13 cellular contexts compared by ENCODE assay signal in genomic region chr18:14797969-14798764, GRCh38. TPM values are rescaled to one million over a fixed set of nuclear protein-coding genes. Genes with fewer than 3 reads are reported as not detected.
DNase-seq lines count a peak whose midpoint lies in the region; ATAC-seq, FAIRE-seq and TF ChIP-seq lines count a peak whose summit lies in the region.
"Not testable (repeated sequence)": the region's sequence is repeated elsewhere in the genome, so short reads cannot be mapped to it uniquely, and the experiment has no call there.
"Had no signal": no experiment of that assay in that cellular context is flagged by ENCODE, and none has a peak within 500 bp of the region (broad histone marks: within the 10 kb centered on the region; RNA-seq: fewer than 3 reads in every experiment).

No MANE protein-coding gene starts in this region.

- H3K4me1 ChIP-seq in PC-9 (replicated peaks; ENCODE audit: insufficient read depth); foreskin keratinocyte; parathyroid adenoma: not testable (repeated sequence)

- not testable (repeated sequence) for H3K27me3 ChIP-seq in PC-9 (ENCODE audit: insufficient read depth, low read depth); foreskin keratinocyte; parathyroid adenoma (ENCODE audit: control insufficient read depth, insufficient read depth, low read length)

- H3K4me3 ChIP-seq in PC-9 = not testable (repeated sequence)
- peak overlapping the region; percentile 11 for H3K4me3 ChIP-seq in parathyroid adenoma (ENCODE audit: low read depth, low read length)

- H3K36me3 ChIP-seq in PC-9 (ENCODE audit: low read depth); parathyroid adenoma (ENCODE audit: control insufficient read depth, insufficient read depth, low read length): not testable (repeated sequence)

- peak; percentile 96 for ATAC-seq in foreskin keratinocyte

- DNase-seq in Calu3 (peak; percentile 15), HT-29 (ENCODE audit: low spot score) (peak; percentile 88), NCI-H526 (lab: John Stamatoyannopoulos, UW) (peak; percentile 10 to 18), NCI-H748 treated with DMSO at 0.1 percent for 48 hours (lab: John Stamatoyannopoulos, UW) (peak; percentile 81), PC-9 (peak; percentile 2 to 35)
- DNase-seq in foreskin keratinocyte; urothelium cell line (ENCODE audit: low spot score): not testable (repeated sequence)

- H3K4me3 Mint-ChIP-seq in Calu3 (ENCODE audit: low read depth, unreplicated experiment) = not testable (repeated sequence)

- intact Hi-C loops in Calu3 (cut with micrococcal nuclease; ENCODE audit: unreplicated experiment); PC-9 (cut with micrococcal nuclease; ENCODE audit: unreplicated experiment): not testable (repeated sequence)

- not testable (repeated sequence) for TF ChIP-seq CTCF in Calu3 (IDR thresholded peaks at IDR 0.05; ENCODE audit: unreplicated experiment); PC-9 (conservative IDR thresholded peaks at IDR 0.05); foreskin keratinocyte (conservative IDR thresholded peaks at IDR 0.05); parathyroid adenoma (IDR thresholded peaks at IDR 0.05)

- not testable (repeated sequence) for H3F3A ChIP-seq in PC-9 (ENCODE audit: insufficient read depth, low read depth)

- not testable (repeated sequence) for H2AFZ ChIP-seq in PC-9, parathyroid adenoma

- H4K20me1 ChIP-seq in PC-9 (ENCODE audit: insufficient read depth) = not testable (repeated sequence)

- not testable (repeated sequence) for H3K4me1 Mint-ChIP-seq in Calu3 (ENCODE audit: low read depth, unreplicated experiment)

- not testable (repeated sequence) for H3K4me2 ChIP-seq in PC-9
- peak overlapping the region; percentile 59 for H3K4me2 ChIP-seq in parathyroid adenoma (ENCODE audit: low read length)

- peak; percentile 88 for FAIRE-seq in urothelium cell line (lab: Jason Lieb, UNC)

- BruUV-seq in Calu3 (replicated peaks; lab: Mats Ljungman, UMichigan); PC-9 (replicated peaks; lab: Mats Ljungman, UMichigan): not testable (repeated sequence)

- POLR2A ChIA-PET in PC-9 (lab: Charles Lee; ENCODE audit: unreplicated experiment) = not testable (repeated sequence)

- H3K27ac Mint-ChIP-seq in Calu3 (ENCODE audit: unreplicated experiment) = not testable (repeated sequence)

- not testable (repeated sequence) for H3K36me3 Mint-ChIP-seq in Calu3 (ENCODE audit: insufficient read depth, unreplicated experiment)

- not testable (repeated sequence) for H3K79me2 ChIP-seq in PC-9 (ENCODE audit: low read depth); parathyroid adenoma

- not testable (repeated sequence) for H3K9me3 Mint-ChIP-seq in Calu3 (ENCODE audit: low read depth, unreplicated experiment)

- CTCF ChIA-PET in Calu3 (lab: Charles Lee); PC-9 (lab: Charles Lee): not testable (repeated sequence)

- H3K27ac ChIP-seq in PC-9, foreskin keratinocyte, parathyroid adenoma: not testable (repeated sequence)

- not testable (repeated sequence) for H3K27me3 Mint-ChIP-seq in Calu3 (ENCODE audit: unreplicated experiment)

- not testable (repeated sequence) for H3K9ac ChIP-seq in parathyroid adenoma

- H3K9me2 ChIP-seq in PC-9 (ENCODE audit: insufficient read depth) = not testable (repeated sequence)

- not testable (repeated sequence) for H3K9me3 ChIP-seq in PC-9 (ENCODE audit: insufficient read depth, low read depth); parathyroid adenoma (ENCODE audit: control insufficient read depth, low read length)

RNA-seq across cellular contexts. Expression of gene ANKRD30B, which starts 50.2 kb away (rescaled TPM):
- total RNA-seq in Calu3 (2022) = not detected in 2 replicates
- 0.03 and 0.33 TPM in 2 replicates for total RNA-seq in HT-29 (2014; rRNA removed; shearing (Covaris generic))
- not detected in 2 replicates for total RNA-seq in PC-9 (2021)
- total RNA-seq in foreskin keratinocyte = not detected in 2 replicates
- polyA plus RNA-seq in foreskin keratinocyte = not detected in 2 replicates
- total RNA-seq: B cell; CD4-positive, alpha-beta T cell; CD8-positive, alpha-beta T cell had no signal
- polyA plus RNA-seq: A549, BJ had no signal
